ENCODE assay signal across 8 cellular contexts in the genomic region with DNA sequence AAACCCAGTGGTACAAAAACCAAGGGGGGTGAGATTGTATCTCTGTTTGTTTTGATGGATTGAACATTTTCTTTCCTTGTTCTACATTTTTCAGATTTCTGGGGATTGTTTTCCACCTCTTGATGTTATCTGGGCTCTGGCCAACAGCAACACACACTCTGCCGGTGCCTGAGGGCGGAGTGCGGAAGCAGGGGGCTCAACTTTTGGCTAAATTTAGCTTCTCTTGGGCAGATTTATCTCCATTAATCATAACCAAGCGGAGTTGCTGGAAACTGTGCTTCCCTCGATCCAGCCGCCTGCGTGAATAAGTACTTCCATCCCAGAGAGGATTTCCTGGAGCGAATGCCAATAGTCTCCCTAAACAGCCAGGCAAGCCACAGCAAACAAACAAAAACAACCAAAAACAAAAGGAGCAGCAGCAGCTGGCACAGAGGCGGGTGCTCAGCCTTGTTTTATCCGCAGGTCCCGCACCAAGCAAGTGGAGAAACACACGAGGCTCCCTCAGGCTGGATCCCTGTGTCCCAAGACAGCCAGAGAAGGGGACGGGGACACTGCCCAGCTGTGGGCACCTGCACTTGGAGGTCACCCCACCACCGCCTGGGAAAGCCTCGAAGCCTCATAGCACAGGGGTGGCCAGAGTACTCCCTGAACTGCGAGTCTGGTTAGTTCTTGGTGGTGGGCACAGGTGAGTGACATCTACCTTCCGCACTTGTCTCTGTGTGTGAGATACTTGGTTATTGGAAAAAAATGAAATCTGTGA.
DNase-seq lines count a peak whose midpoint lies in the region; ATAC-seq and TF ChIP-seq lines count a peak whose summit lies in the region.

No MANE protein-coding gene starts in this region.

- peaks cover 5% of the 10 kb centered on the region for H3K9me3 ChIP-seq in T-helper 17 cell (ENCODE audit: control insufficient read depth, low read length, poor library complexity, severe bottlenecking)

- H3K36me3 Mint-ChIP-seq in T-helper 17 cell (ENCODE audit: low read depth): no peaks in the 10 kb centered on the region

- H3K27ac Mint-ChIP-seq in T-helper 17 cell: peak overlapping the region; percentile 75

- H3K4me1 Mint-ChIP-seq in T-helper 17 cell: peaks cover 13% of the 10 kb centered on the region

- H3K27me3 Mint-ChIP-seq in T-helper 17 cell: peaks cover 10% of the 10 kb centered on the region

- no peak overlapping the region for H3K4me3 Mint-ChIP-seq in T-helper 17 cell

- H3K4me3 ChIP-seq in foreskin fibroblast (ENCODE audit: low read depth in 1 of 2, low read length in 2 of 2): no peak overlapping the region

- TF ChIP-seq CTCF in foreskin fibroblast (IDR thresholded peaks at IDR 0.05; ENCODE audit: low read depth, low read length): no peak

- DNase-seq in EL (peak; percentile 3), T-helper 17 cell (no peak), foreskin fibroblast (peak; percentile 3 to 10), pulmonary artery endothelial cell (ENCODE audit: low read depth, low spot score) (peak; percentile 84), mucosa of gallbladder (ENCODE audit: low spot score) (no peak)
- no peak for DNase-seq in stimulated activated CD4-positive, alpha-beta T cell treated with anti-CD3 and anti-CD28 coated beads, Interleukin-2, amount 100 ng/mL, for 24 hours

- peak; percentile 14 for ATAC-seq in T-helper 17 cell
- ATAC-seq in HG03469 (IDR thresholded peaks at IDR 0.05; ENCODE audit: unreplicated experiment): no peak
- ATAC-seq in GM21737 (IDR thresholded peaks at IDR 0.05; ENCODE audit: unreplicated experiment): no peak

Comparison
In these comparisons a context has a peak if more than half of its experiments do, and no peak if none do; other contexts are left out.
1. DNase-seq: peak in EL (single experiment), foreskin fibroblast (2 of 2) and pulmonary artery endothelial cell (single experiment); none in T-helper 17 cell (0 of 3), mucosa of gallbladder (single experiment) and stimulated activated CD4-positive, alpha-beta T cell treated with anti-CD3 and anti-CD28 coated beads, Interleukin-2, amount 100 ng/mL, for 24 hours (0 of 2).